Comparison of ENCODE assay signal across 17 cellular contexts in genomic region chr3:149417174-149417573, GRCh38. TPM values are rescaled to one million over a fixed set of nuclear protein-coding genes. Genes with fewer than 3 reads are reported as not detected.
DNase-seq lines count a peak whose midpoint lies in the region; ATAC-seq and TF ChIP-seq lines count a peak whose summit lies in the region.
"Had no signal": no experiment of that assay in that cellular context is flagged by ENCODE, and none has a peak within 500 bp of the region (broad histone marks: within the 10 kb centered on the region; RNA-seq: fewer than 3 reads in every experiment).

No MANE protein-coding gene starts in this region.

- peaks cover 0 to 2% of the 10 kb centered on the region in 2 donors for H3K4me1 Mint-ChIP-seq in effector memory CD8-positive, alpha-beta T cell (ENCODE audit: low read depth in 2 of 2)
- H3K4me1 Mint-ChIP-seq in activated CD8-positive, alpha-beta T cell treated with anti-CD3 and anti-CD28 coated beads for 36 hours (ENCODE audit: low read depth), result no peaks in the 10 kb centered on the region
- H3K4me1 Mint-ChIP-seq: activated naive CD8-positive, alpha-beta T cell treated with anti-CD3 and anti-CD28 coated beads, Interleukin-2, amount 50 U/mL, for 24 hours; H9; naive B cell had no signal

- peak; percentile 33 for DNase-seq in ACHN
- no peak for DNase-seq in effector memory CD8-positive, alpha-beta T cell
- no peak for DNase-seq in activated CD8-positive, alpha-beta T cell treated with anti-CD3 and anti-CD28 coated beads for 36 hours
- no peak for DNase-seq in midbrain (lab: John Stamatoyannopoulos, UW)
- DNase-seq in AG20443 (ENCODE audit: low spot score), result no peak
- DNase-seq: activated CD4-positive, alpha-beta memory T cell treated with anti-CD3 and anti-CD28 coated beads for 36 hours; activated naive CD8-positive, alpha-beta T cell treated with anti-CD3 and anti-CD28 coated beads, Interleukin-2, amount 50 U/mL, for 24 hours; effector memory CD4-positive, alpha-beta T cell; H9; naive B cell; NCI-H510A had no signal

- POLR2A ChIA-PET in activated CD8-positive, alpha-beta T cell treated with anti-CD3 and anti-CD28 coated beads for 36 hours (lab: Charles Lee), result no interaction called here

- TF ChIP-seq CTCF in activated CD8-positive, alpha-beta T cell treated with anti-CD3 and anti-CD28 coated beads for 36 hours (IDR thresholded peaks at IDR 0.05), result no peak

- H3K4me3 Mint-ChIP-seq in effector memory CD8-positive, alpha-beta T cell, result no peak overlapping the region
- no peak overlapping the region for H3K4me3 Mint-ChIP-seq in activated CD8-positive, alpha-beta T cell treated with anti-CD3 and anti-CD28 coated beads for 36 hours
- H3K4me3 Mint-ChIP-seq: activated CD4-positive, alpha-beta memory T cell treated with anti-CD3 and anti-CD28 coated beads for 36 hours; activated naive CD8-positive, alpha-beta T cell treated with anti-CD3 and anti-CD28 coated beads, Interleukin-2, amount 50 U/mL, for 24 hours; H9; naive B cell had no signal

- in situ Hi-C loops in ACHN (cut with HindIII; ENCODE audit: low pct_ligation_motif_present, low pct_unique_long_range_greater_than_20kb, low sequenced_read_pairs), result no loop called here

- no peak overlapping the region for H3K27ac Mint-ChIP-seq in effector memory CD8-positive, alpha-beta T cell
- no peak overlapping the region for H3K27ac Mint-ChIP-seq in activated CD8-positive, alpha-beta T cell treated with anti-CD3 and anti-CD28 coated beads for 36 hours
- H3K27ac Mint-ChIP-seq: activated CD4-positive, alpha-beta memory T cell treated with anti-CD3 and anti-CD28 coated beads for 36 hours; activated naive CD8-positive, alpha-beta T cell treated with anti-CD3 and anti-CD28 coated beads, Interleukin-2, amount 50 U/mL, for 24 hours; H9; naive B cell had no signal

- no peaks in the 10 kb centered on the region for H3K36me3 Mint-ChIP-seq in effector memory CD8-positive, alpha-beta T cell (ENCODE audit: insufficient read depth)
- no peaks in the 10 kb centered on the region for H3K36me3 Mint-ChIP-seq in activated CD8-positive, alpha-beta T cell treated with anti-CD3 and anti-CD28 coated beads for 36 hours (ENCODE audit: low read depth)
- H3K36me3 Mint-ChIP-seq: activated CD4-positive, alpha-beta memory T cell treated with anti-CD3 and anti-CD28 coated beads for 36 hours; naive B cell had no signal

- CTCF ChIA-PET in activated CD8-positive, alpha-beta T cell treated with anti-CD3 and anti-CD28 coated beads for 36 hours (lab: Charles Lee), result no interaction called here

- intact Hi-C loops in activated CD8-positive, alpha-beta T cell treated with anti-CD3 and anti-CD28 coated beads for 36 hours (cut with micrococcal nuclease), result no loop called here

- peaks cover 11 to 26% of the 10 kb centered on the region in 2 donors for H3K27me3 Mint-ChIP-seq in effector memory CD8-positive, alpha-beta T cell
- peaks cover 5% of the 10 kb centered on the region for H3K27me3 Mint-ChIP-seq in activated CD8-positive, alpha-beta T cell treated with anti-CD3 and anti-CD28 coated beads for 36 hours
- H3K27me3 Mint-ChIP-seq: activated naive CD8-positive, alpha-beta T cell treated with anti-CD3 and anti-CD28 coated beads, Interleukin-2, amount 50 U/mL, for 24 hours; naive B cell had no signal

- ATAC-seq in GM19324 (IDR thresholded peaks at IDR 0.05; ENCODE audit: low FRiP score, unreplicated experiment) (peak; percentile 63), HG02678 (IDR thresholded peaks at IDR 0.05; ENCODE audit: unreplicated experiment) (peak; percentile 83), HG03442 (IDR thresholded peaks at IDR 0.05; ENCODE audit: unreplicated experiment) (peak; percentile 85)
- ATAC-seq in effector memory CD8-positive, alpha-beta T cell (replicated peaks), result no peak
- no peak for ATAC-seq in activated CD8-positive, alpha-beta T cell treated with anti-CD3 and anti-CD28 coated beads for 36 hours
- ATAC-seq: A549; activated naive CD8-positive, alpha-beta T cell treated with anti-CD3 and anti-CD28 coated beads, Interleukin-2, amount 50 U/mL, for 24 hours had no signal

- H3K9me3 Mint-ChIP-seq in effector memory CD8-positive, alpha-beta T cell, result no peaks in the 10 kb centered on the region
- no peaks in the 10 kb centered on the region for H3K9me3 Mint-ChIP-seq in activated CD8-positive, alpha-beta T cell treated with anti-CD3 and anti-CD28 coated beads for 36 hours
- H3K9me3 Mint-ChIP-seq: activated CD4-positive, alpha-beta memory T cell treated with anti-CD3 and anti-CD28 coated beads for 36 hours; activated naive CD8-positive, alpha-beta T cell treated with anti-CD3 and anti-CD28 coated beads, Interleukin-2, amount 50 U/mL, for 24 hours; H9 had no signal

RNA-seq across cellular contexts. Expression of gene TM4SF1, which starts 39.7 kb away (rescaled TPM):
- not detected for total RNA-seq in activated CD8-positive, alpha-beta T cell treated with anti-CD3 and anti-CD28 coated beads for 36 hours

RNA-seq across cellular contexts. Expression of gene TM4SF4, which starts 57.3 kb away (rescaled TPM):
- total RNA-seq in activated CD8-positive, alpha-beta T cell treated with anti-CD3 and anti-CD28 coated beads for 36 hours, result not detected
- total RNA-seq: activated CD4-positive, alpha-beta memory T cell treated with anti-CD3 and anti-CD28 coated beads for 36 hours; Daoy; H9; M059J had no signal

Comparison
In these comparisons a context has a peak if more than half of its experiments do, and no peak if none do; other contexts are left out.
1. ATAC-seq: peak in GM19324 (single experiment), HG02678 (single experiment) and HG03442 (single experiment); none in effector memory CD8-positive, alpha-beta T cell (single experiment) and activated CD8-positive, alpha-beta T cell treated with anti-CD3 and anti-CD28 coated beads for 36 hours (single experiment).